ENCODE assay signal across 11 cellular contexts in the genomic region with DNA sequence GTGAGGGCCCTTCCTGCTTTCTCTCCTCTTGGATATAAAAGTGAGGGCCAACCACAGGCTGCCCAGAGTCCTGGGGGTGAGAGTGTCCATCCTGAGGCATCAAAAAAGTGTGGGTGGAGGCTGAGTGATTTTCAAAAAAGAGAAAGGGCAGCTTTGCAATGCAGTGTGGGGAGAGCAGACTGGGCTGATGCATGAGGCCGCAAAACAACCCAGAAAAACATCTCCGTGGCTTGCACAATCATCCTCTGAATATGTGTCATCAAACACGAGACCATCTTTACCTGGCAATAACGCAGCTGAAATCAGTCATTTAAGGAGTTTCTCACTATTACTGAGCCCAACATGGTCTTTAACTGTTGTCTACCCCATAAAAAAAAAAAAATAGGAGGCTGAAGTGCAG.
DNase-seq lines count a peak whose midpoint lies in the region; ATAC-seq and TF ChIP-seq lines count a peak whose summit lies in the region.
"Had no signal": no experiment of that assay in that cellular context is flagged by ENCODE, and none has a peak within 500 bp of the region (broad histone marks: within the 10 kb centered on the region; RNA-seq: fewer than 3 reads in every experiment).

No MANE protein-coding gene starts in this region.

- CTCF ChIA-PET in activated CD4-positive, alpha-beta memory T cell treated with anti-CD3 and anti-CD28 coated beads, Interleukin-2, amount 10 ng/mL, durations not matched to agents 7 days and 5 days (lab: Charles Lee) = no interaction called here

- no peak overlapping the region for H3K27ac Mint-ChIP-seq in activated CD4-positive, alpha-beta memory T cell treated with anti-CD3 and anti-CD28 coated beads, Interleukin-2, amount 10 ng/mL, durations not matched to agents 7 days and 5 days
- no peak overlapping the region for H3K27ac Mint-ChIP-seq in glutamatergic neuron (ENCODE audit: unreplicated experiment)
- H3K27ac Mint-ChIP-seq: stimulated activated naive B cell treated with anti-CD40 and anti-IgM and Interleukin-4, amounts not matched to agents 10 μg/mL and 1 μg/mL and 100 μg/mL, for 72 hours had no signal

- peaks cover 2% of the 10 kb centered on the region for H3K27me3 Mint-ChIP-seq in activated CD4-positive, alpha-beta memory T cell treated with anti-CD3 and anti-CD28 coated beads, Interleukin-2, amount 10 ng/mL, durations not matched to agents 7 days and 5 days
- no peaks in the 10 kb centered on the region for H3K27me3 Mint-ChIP-seq in glutamatergic neuron (ENCODE audit: unreplicated experiment)

- peaks cover 15% of the 10 kb centered on the region for H3K4me1 Mint-ChIP-seq in activated CD4-positive, alpha-beta memory T cell treated with anti-CD3 and anti-CD28 coated beads, Interleukin-2, amount 10 ng/mL, durations not matched to agents 7 days and 5 days
- no peaks in the 10 kb centered on the region for H3K4me1 Mint-ChIP-seq in glutamatergic neuron (ENCODE audit: low read depth, unreplicated experiment)

- ATAC-seq in HG02763 (IDR thresholded peaks at IDR 0.05; ENCODE audit: unreplicated experiment) (peak; percentile 66), Right ventricle myocardium superior (ENCODE audit: poor library complexity) (no peak)

- intact Hi-C loops in Right ventricle myocardium superior (cut with DNase I) = no loop called here

- peak; percentile 7 to 20 for DNase-seq in activated CD4-positive, alpha-beta T cell treated with anti-CD3 and anti-CD28 coated beads, Interleukin-2, amount 50 U/mL, for 48 hours
- DNase-seq in activated CD4-positive, alpha-beta T cell treated with anti-CD3 and anti-CD28 coated beads for 4 hours = no peak
- peak; percentile 30 for DNase-seq in activated CD4-positive, alpha-beta memory T cell treated with anti-CD3 and anti-CD28 coated beads, Interleukin-2, amount 10 ng/mL, durations not matched to agents 7 days and 5 days
- DNase-seq in stimulated activated CD4-positive, alpha-beta T cell treated with anti-CD3 and anti-CD28 coated beads, Interleukin-2, amount 100 ng/mL, for 48 hours = peak; percentile 10
- DNase-seq in medulla oblongata (ENCODE audit: extremely low spot score) = no peak
- DNase-seq in Right ventricle myocardium superior = no peak
- DNase-seq in glutamatergic neuron = no peak
- DNase-seq: effector CD8-positive, alpha-beta T cell; NCI-H1930; stimulated activated naive B cell treated with anti-CD40 and anti-IgM and Interleukin-4, amounts not matched to agents 10 μg/mL and 1 μg/mL and 100 μg/mL, for 72 hours had no signal

- POLR2A ChIA-PET in activated CD4-positive, alpha-beta memory T cell treated with anti-CD3 and anti-CD28 coated beads, Interleukin-2, amount 10 ng/mL, durations not matched to agents 7 days and 5 days (lab: Charles Lee) = no interaction called here

- H3K4me3 Mint-ChIP-seq in activated CD4-positive, alpha-beta memory T cell treated with anti-CD3 and anti-CD28 coated beads, Interleukin-2, amount 10 ng/mL, durations not matched to agents 7 days and 5 days = no peak overlapping the region
- no peak overlapping the region for H3K4me3 Mint-ChIP-seq in glutamatergic neuron (ENCODE audit: unreplicated experiment)
- H3K4me3 Mint-ChIP-seq: stimulated activated naive B cell treated with anti-CD40 and anti-IgM and Interleukin-4, amounts not matched to agents 10 μg/mL and 1 μg/mL and 100 μg/mL, for 72 hours had no signal

- TF ChIP-seq CTCF in glutamatergic neuron (IDR thresholded peaks at IDR 0.05; ENCODE audit: partially characterized antibody, unreplicated experiment) = no peak

- H3K36me3 Mint-ChIP-seq in activated CD4-positive, alpha-beta memory T cell treated with anti-CD3 and anti-CD28 coated beads, Interleukin-2, amount 10 ng/mL, durations not matched to agents 7 days and 5 days (ENCODE audit: low read depth) = no peaks in the 10 kb centered on the region
- no peaks in the 10 kb centered on the region for H3K36me3 Mint-ChIP-seq in glutamatergic neuron (ENCODE audit: unreplicated experiment)
- H3K36me3 Mint-ChIP-seq: stimulated activated naive B cell treated with anti-CD40 and anti-IgM and Interleukin-4, amounts not matched to agents 10 μg/mL and 1 μg/mL and 100 μg/mL, for 72 hours had no signal

- peaks cover 10% of the 10 kb centered on the region for H3K9me3 Mint-ChIP-seq in activated CD4-positive, alpha-beta memory T cell treated with anti-CD3 and anti-CD28 coated beads, Interleukin-2, amount 10 ng/mL, durations not matched to agents 7 days and 5 days
- no peaks in the 10 kb centered on the region for H3K9me3 Mint-ChIP-seq in glutamatergic neuron (ENCODE audit: unreplicated experiment)

Comparison
In these comparisons a context has a peak if more than half of its experiments do, and no peak if none do; other contexts are left out.
1. DNase-seq: peak in activated CD4-positive, alpha-beta T cell treated with anti-CD3 and anti-CD28 coated beads, Interleukin-2, amount 50 U/mL, for 48 hours (2 of 2), activated CD4-positive, alpha-beta memory T cell treated with anti-CD3 and anti-CD28 coated beads, Interleukin-2, amount 10 ng/mL, durations not matched to agents 7 days and 5 days (single experiment) and stimulated activated CD4-positive, alpha-beta T cell treated with anti-CD3 and anti-CD28 coated beads, Interleukin-2, amount 100 ng/mL, for 48 hours (2 of 2); none in activated CD4-positive, alpha-beta T cell treated with anti-CD3 and anti-CD28 coated beads for 4 hours (0 of 2), medulla oblongata (single experiment), Right ventricle myocardium superior (single experiment) and glutamatergic neuron (single experiment).